In genomic region chr17:859461-860195, GRCh38 we compare ENCODE assay signal across 9 cellular contexts.
DNase-seq lines count a peak whose midpoint lies in the region; ATAC-seq and TF ChIP-seq lines count a peak whose summit lies in the region.
"Had no signal": no experiment of that assay in that cellular context is flagged by ENCODE, and none has a peak within 500 bp of the region (broad histone marks: within the 10 kb centered on the region; RNA-seq: fewer than 3 reads in every experiment).

No MANE protein-coding gene starts in this region.

- H3K4me1 Mint-ChIP-seq in Caco-2 (ENCODE audit: low read depth, unreplicated experiment) = no peaks in the 10 kb centered on the region
- no peaks in the 10 kb centered on the region for H3K4me1 Mint-ChIP-seq in activated T-helper 17 cell treated with anti-CD3 and anti-CD28 coated beads, Interleukin-2, amount 50 U/mL, for 72 hours

- H3K27ac ChIP-seq in esophagus muscularis mucosa (replicated peaks in 1 of 4) (peak overlapping the region; percentile 59 to 78 (median 66)), muscle layer of duodenum (ENCODE audit: low read length) (peak overlapping the region; percentile 94), transverse colon (peak overlapping the region; percentile 73 to 83 (median 76))

- H3K4me1 ChIP-seq in esophagus muscularis mucosa (peaks cover 3 to 35% (median 20%) of the 10 kb centered on the region in 4 donors), muscle layer of duodenum (ENCODE audit: control insufficient read depth in 1 of 2, insufficient read depth in 2 of 2, low read length in 2 of 2) (peaks cover 4 to 9% of the 10 kb centered on the region in 2 donors), transverse colon (peaks cover 4 to 28% (median 7%) of the 10 kb centered on the region in 4 donors), Caco-2 (no peaks in the 10 kb centered on the region)

- intact Hi-C loops in esophagus muscularis mucosa (cut with DNase I) = loop anchor here (10.0 kb wide), 1 partner anchor 65 kb away; no protein-coding TSS in a partner anchor
- intact Hi-C loops in transverse colon (cut with DNase I; ENCODE audit: low total_unique reads) = no loop called here
- intact Hi-C loops in Caco-2 (cut with micrococcal nuclease; ENCODE audit: unreplicated experiment) = no loop called here

- no peak overlapping the region for H3K4me3 ChIP-seq in esophagus muscularis mucosa
- peak overlapping the region in 1 of 2 donors; percentile 30 for H3K4me3 ChIP-seq in muscle layer of duodenum (ENCODE audit: low read depth in 1 of 2, low read length in 2 of 2)
- H3K4me3 ChIP-seq in transverse colon = no peak overlapping the region
- no peak overlapping the region for H3K4me3 ChIP-seq in Caco-2 (ENCODE audit: low read depth, low read length)

- H3K27ac Mint-ChIP-seq in Caco-2 (ENCODE audit: unreplicated experiment) = no peak overlapping the region
- no peak overlapping the region for H3K27ac Mint-ChIP-seq in activated T-helper 17 cell treated with anti-CD3 and anti-CD28 coated beads, Interleukin-2, amount 50 U/mL, for 72 hours

- TF ChIP-seq POLR2A in esophagus muscularis mucosa (IDR thresholded peaks at IDR 0.05; ENCODE audit: low read depth) (no peak), transverse colon (IDR thresholded peaks at IDR 0.05) (no peak)

- TF ChIP-seq EP300 in esophagus muscularis mucosa (IDR thresholded peaks at IDR 0.05) = no peak
- TF ChIP-seq EP300 in transverse colon (IDR thresholded peaks at IDR 0.05; ENCODE audit: low read depth) = no peak

- no peak overlapping the region for H3K4me3 Mint-ChIP-seq in Caco-2 (ENCODE audit: unreplicated experiment)
- no peak overlapping the region for H3K4me3 Mint-ChIP-seq in activated T-helper 17 cell treated with anti-CD3 and anti-CD28 coated beads, Interleukin-2, amount 50 U/mL, for 72 hours

- H3K36me3 ChIP-seq in esophagus muscularis mucosa (peaks cover 0 to 4% (median 0%) of the 10 kb centered on the region in 4 donors), muscle layer of duodenum (ENCODE audit: control insufficient read depth in 1 of 2, insufficient read depth in 2 of 2, low read length in 2 of 2) (no peaks in the 10 kb centered on the region), transverse colon (no peaks in the 10 kb centered on the region), Caco-2 (ENCODE audit: control insufficient read depth, insufficient read depth, low read length) (no peaks in the 10 kb centered on the region)

- in situ Hi-C loops in transverse colon (cut with MboI; ENCODE audit: low pct_ligation_motif_present in 1 of 4, low pct_unique_long_range_greater_than_20kb in 1 of 4, low sequenced_read_pairs in 3 of 4) = no loop called here

- DNase-seq in NCI-H82 treated with DMSO at 0.1 percent for 48 hours (lab: John Stamatoyannopoulos, UW; ENCODE audit: unreplicated experiment) = peak; percentile 63
- no peak for DNase-seq in esophagus muscularis mucosa (ENCODE audit: extremely low spot score)
- DNase-seq in transverse colon = no peak
- no peak for DNase-seq in Caco-2
- DNase-seq in GM10248 (ENCODE audit: extremely low spot score) = no peak
- DNase-seq: activated naive CD4-positive, alpha-beta T cell had no signal

- no peak for ATAC-seq in GM18909 (IDR thresholded peaks at IDR 0.05; ENCODE audit: poor library complexity, unreplicated experiment)
- no peak for ATAC-seq in activated T-helper 17 cell treated with anti-CD3 and anti-CD28 coated beads, Interleukin-2, amount 50 U/mL, for 72 hours (replicated peaks)

- TF ChIP-seq CTCF in esophagus muscularis mucosa (IDR thresholded peaks at IDR 0.05) = no peak
- TF ChIP-seq CTCF in transverse colon (IDR thresholded peaks at IDR 0.05) = no peak
- TF ChIP-seq CTCF in Caco-2 (IDR thresholded peaks at IDR 0.05; ENCODE audit: insufficient read depth in 1 of 2, low read depth in 1 of 2, low read length in 1 of 2, severe bottlenecking in 1 of 2, unreplicated experiment in 1 of 2) = no peak
- no peak for TF ChIP-seq CTCF in GM10248 (IDR thresholded peaks at IDR 0.05; ENCODE audit: control extremely low read depth, extremely low read depth, low read depth, missing control alignments)

- H3K9me3 Mint-ChIP-seq in Caco-2 (ENCODE audit: unreplicated experiment) = no peaks in the 10 kb centered on the region
- H3K9me3 Mint-ChIP-seq in activated T-helper 17 cell treated with anti-CD3 and anti-CD28 coated beads, Interleukin-2, amount 50 U/mL, for 72 hours = no peaks in the 10 kb centered on the region

- POLR2A ChIA-PET in Caco-2 (lab: Charles Lee) = no interaction called here
- POLR2A ChIA-PET in GM10248 (lab: Yijun Ruan, JAX) = no interaction called here

- H3K36me3 Mint-ChIP-seq in Caco-2 (ENCODE audit: insufficient read depth, unreplicated experiment) = peaks cover 56% of the 10 kb centered on the region
- no peaks in the 10 kb centered on the region for H3K36me3 Mint-ChIP-seq in activated T-helper 17 cell treated with anti-CD3 and anti-CD28 coated beads, Interleukin-2, amount 50 U/mL, for 72 hours (ENCODE audit: low read depth)

- CTCF ChIA-PET in Caco-2 (lab: Charles Lee) = no interaction called here
- CTCF ChIA-PET in GM10248 (lab: Yijun Ruan, JAX) = interaction anchor here (1.9 kb wide), 1 partner anchor 20 kb away, joined by 5 read pairs; no protein-coding TSS in a partner anchor

- WGBS in esophagus muscularis mucosa = 41% methylated on average over 14 of the region's 14 CpGs
- WGBS in transverse colon (ENCODE audit: low coverage in 1 of 2), 2 donors = 49 to 57% methylated on average over 7 to 14 of the region's 14 CpGs

- H3K27me3 ChIP-seq in esophagus muscularis mucosa = no peaks in the 10 kb centered on the region
- no peaks in the 10 kb centered on the region for H3K27me3 ChIP-seq in muscle layer of duodenum (ENCODE audit: low read depth, low read length)
- H3K27me3 ChIP-seq in transverse colon = no peaks in the 10 kb centered on the region
- no peaks in the 10 kb centered on the region for H3K27me3 ChIP-seq in Caco-2 (replicated peaks; ENCODE audit: control insufficient read depth, insufficient read depth, low read length)

- H3K9me3 ChIP-seq in esophagus muscularis mucosa (no peaks in the 10 kb centered on the region), muscle layer of duodenum (ENCODE audit: control insufficient read depth in 1 of 2, low read length in 2 of 2) (no peaks in the 10 kb centered on the region), transverse colon (no peaks in the 10 kb centered on the region), Caco-2 (no peaks in the 10 kb centered on the region)

- no peaks in the 10 kb centered on the region for H3K27me3 Mint-ChIP-seq in Caco-2 (ENCODE audit: insufficient read depth, unreplicated experiment)
- peaks cover 18% of the 10 kb centered on the region for H3K27me3 Mint-ChIP-seq in activated T-helper 17 cell treated with anti-CD3 and anti-CD28 coated beads, Interleukin-2, amount 50 U/mL, for 72 hours

- no TSS peak for BruUV-seq in Caco-2 (replicated peaks; lab: Mats Ljungman, UMichigan)
